Comparison of ENCODE assay signal across 1 cellular context in the genomic region with DNA sequence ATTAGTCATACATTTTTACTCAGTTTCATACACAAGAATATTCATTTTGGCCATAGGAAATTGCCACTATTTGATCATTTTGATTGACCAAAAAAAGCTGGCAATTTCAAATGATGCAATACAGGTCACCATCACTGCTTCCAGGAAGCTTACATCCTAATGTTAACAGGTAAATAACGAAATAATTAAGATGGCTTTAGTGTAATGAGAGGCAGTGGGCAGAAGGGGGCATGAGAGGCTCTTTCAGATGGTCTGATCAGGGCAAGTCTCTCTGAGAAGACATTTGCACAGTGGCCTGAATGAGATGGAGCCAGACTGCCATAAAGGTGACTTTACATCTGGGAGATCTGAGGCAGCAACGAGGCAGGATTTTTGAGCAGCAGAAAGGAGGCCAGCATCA.
A peak's percentile ranks its signal among the peaks of the same experiment; 100 is the strongest.
TF ChIP-seq lines count a peak whose summit lies in the region.

No MANE protein-coding gene starts in this region.

TF ChIP-seq in GM23338, 12 proteins besides CTCF, POLR2A, EP300 and RAD21:
- TF ChIP-seq, protein P1, sequence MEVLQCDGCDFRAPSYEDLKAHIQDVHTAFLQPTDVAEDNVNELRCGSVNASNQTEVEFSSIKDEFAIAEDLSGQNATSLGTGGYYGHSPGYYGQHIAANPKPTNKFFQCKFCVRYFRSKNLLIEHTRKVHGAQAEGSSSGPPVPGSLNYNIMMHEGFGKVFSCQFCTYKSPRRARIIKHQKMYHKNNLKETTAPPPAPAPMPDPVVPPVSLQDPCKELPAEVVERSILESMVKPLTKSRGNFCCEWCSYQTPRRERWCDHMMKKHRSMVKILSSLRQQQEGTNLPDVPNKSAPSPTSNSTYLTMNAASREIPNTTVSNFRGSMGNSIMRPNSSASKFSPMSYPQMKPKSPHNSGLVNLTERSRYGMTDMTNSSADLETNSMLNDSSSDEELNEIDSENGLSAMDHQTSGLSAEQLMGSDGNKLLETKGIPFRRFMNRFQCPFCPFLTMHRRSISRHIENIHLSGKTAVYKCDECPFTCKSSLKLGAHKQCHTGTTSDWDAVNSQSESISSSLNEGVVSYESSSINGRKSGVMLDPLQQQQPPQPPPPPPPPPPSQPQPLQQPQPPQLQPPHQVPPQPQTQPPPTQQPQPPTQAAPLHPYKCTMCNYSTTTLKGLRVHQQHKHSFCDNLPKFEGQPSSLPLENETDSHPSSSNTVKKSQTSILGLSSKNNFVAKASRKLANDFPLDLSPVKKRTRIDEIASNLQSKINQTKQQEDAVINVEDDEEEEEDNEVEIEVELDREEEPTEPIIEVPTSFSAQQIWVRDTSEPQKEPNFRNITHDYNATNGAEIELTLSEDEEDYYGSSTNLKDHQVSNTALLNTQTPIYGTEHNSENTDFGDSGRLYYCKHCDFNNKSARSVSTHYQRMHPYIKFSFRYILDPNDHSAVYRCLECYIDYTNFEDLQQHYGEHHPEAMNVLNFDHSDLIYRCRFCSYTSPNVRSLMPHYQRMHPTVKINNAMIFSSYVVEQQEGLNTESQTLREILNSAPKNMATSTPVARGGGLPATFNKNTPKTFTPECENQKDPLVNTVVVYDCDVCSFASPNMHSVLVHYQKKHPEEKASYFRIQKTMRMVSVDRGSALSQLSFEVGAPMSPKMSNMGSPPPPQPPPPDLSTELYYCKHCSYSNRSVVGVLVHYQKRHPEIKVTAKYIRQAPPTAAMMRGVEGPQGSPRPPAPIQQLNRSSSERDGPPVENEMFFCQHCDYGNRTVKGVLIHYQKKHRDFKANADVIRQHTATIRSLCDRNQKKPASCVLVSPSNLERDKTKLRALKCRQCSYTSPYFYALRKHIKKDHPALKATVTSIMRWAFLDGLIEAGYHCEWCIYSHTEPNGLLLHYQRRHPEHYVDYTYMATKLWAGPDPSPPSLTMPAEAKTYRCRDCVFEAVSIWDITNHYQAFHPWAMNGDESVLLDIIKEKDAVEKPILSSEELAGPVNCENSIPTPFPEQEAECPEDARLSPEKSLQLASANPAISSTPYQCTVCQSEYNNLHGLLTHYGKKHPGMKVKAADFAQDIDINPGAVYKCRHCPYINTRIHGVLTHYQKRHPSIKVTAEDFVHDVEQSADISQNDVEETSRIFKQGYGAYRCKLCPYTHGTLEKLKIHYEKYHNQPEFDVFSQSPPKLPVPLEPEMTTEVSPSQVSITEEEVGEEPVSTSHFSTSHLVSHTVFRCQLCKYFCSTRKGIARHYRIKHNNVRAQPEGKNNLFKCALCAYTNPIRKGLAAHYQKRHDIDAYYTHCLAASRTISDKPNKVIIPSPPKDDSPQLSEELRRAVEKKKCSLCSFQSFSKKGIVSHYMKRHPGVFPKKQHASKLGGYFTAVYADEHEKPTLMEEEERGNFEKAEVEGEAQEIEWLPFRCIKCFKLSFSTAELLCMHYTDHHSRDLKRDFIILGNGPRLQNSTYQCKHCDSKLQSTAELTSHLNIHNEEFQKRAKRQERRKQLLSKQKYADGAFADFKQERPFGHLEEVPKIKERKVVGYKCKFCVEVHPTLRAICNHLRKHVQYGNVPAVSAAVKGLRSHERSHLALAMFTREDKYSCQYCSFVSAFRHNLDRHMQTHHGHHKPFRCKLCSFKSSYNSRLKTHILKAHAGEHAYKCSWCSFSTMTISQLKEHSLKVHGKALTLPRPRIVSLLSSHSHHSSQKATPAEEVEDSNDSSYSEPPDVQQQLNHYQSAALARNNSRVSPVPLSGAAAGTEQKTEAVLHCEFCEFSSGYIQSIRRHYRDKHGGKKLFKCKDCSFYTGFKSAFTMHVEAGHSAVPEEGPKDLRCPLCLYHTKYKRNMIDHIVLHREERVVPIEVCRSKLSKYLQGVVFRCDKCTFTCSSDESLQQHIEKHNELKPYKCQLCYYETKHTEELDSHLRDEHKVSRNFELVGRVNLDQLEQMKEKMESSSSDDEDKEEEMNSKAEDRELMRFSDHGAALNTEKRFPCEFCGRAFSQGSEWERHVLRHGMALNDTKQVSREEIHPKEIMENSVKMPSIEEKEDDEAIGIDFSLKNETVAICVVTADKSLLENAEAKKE (CRISPR knock-in tag; IDR thresholded peaks at IDR 0.05), result peak; percentile 44; the same call in 1 of the 2 replicates
- TF ChIP-seq, protein P2, sequence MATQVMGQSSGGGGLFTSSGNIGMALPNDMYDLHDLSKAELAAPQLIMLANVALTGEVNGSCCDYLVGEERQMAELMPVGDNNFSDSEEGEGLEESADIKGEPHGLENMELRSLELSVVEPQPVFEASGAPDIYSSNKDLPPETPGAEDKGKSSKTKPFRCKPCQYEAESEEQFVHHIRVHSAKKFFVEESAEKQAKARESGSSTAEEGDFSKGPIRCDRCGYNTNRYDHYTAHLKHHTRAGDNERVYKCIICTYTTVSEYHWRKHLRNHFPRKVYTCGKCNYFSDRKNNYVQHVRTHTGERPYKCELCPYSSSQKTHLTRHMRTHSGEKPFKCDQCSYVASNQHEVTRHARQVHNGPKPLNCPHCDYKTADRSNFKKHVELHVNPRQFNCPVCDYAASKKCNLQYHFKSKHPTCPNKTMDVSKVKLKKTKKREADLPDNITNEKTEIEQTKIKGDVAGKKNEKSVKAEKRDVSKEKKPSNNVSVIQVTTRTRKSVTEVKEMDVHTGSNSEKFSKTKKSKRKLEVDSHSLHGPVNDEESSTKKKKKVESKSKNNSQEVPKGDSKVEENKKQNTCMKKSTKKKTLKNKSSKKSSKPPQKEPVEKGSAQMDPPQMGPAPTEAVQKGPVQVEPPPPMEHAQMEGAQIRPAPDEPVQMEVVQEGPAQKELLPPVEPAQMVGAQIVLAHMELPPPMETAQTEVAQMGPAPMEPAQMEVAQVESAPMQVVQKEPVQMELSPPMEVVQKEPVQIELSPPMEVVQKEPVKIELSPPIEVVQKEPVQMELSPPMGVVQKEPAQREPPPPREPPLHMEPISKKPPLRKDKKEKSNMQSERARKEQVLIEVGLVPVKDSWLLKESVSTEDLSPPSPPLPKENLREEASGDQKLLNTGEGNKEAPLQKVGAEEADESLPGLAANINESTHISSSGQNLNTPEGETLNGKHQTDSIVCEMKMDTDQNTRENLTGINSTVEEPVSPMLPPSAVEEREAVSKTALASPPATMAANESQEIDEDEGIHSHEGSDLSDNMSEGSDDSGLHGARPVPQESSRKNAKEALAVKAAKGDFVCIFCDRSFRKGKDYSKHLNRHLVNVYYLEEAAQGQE (IDR thresholded peaks at IDR 0.05; ENCODE audit: unreplicated experiment), result no peak
- no peak for TF ChIP-seq POLR2AphosphoS5 (IDR thresholded peaks at IDR 0.05; ENCODE audit: low read depth)
